Comparison of ENCODE assay signal across 16 cellular contexts in genomic region chr11:38392176-38392575, GRCh38.
"Had no signal": no experiment of that assay in that cellular context is flagged by ENCODE, and none has a peak within 500 bp of the region (broad histone marks: within the 10 kb centered on the region; RNA-seq: fewer than 3 reads in every experiment).

No MANE protein-coding gene starts in this region.

- H3K27me3 ChIP-seq: cardiac muscle cell, heart right ventricle, spleen had no signal

- H3K36me3 ChIP-seq: cardiac muscle cell, heart right ventricle, spleen had no signal

- H3K4me1 ChIP-seq: heart right ventricle, spleen had no signal

- H3K4me3 ChIP-seq: cardiac muscle cell, heart right ventricle, spleen had no signal

- DNase-seq: activated CD4-positive, alpha-beta T cell treated with anti-CD3 and anti-CD28 coated beads, Interleukin-2, amount 50 U/mL, for 48 hours; activated CD8-positive, alpha-beta memory T cell treated with anti-CD3 and anti-CD28 coated beads, Interleukin-2, amount 10 ng/mL, durations not matched to agents 7 days and 5 days; activated effector memory CD4-positive, alpha-beta T cell treated with Interleukin-2 at 50 U/mL for 16 hours; activated T-cell treated with anti-CD3 and anti-CD28 coated beads, Interleukin-2, amount 50 U/mL, for 24 hours; amniotic stem cell; heart right ventricle; islet precursor cell; spleen; stimulated activated CD4-positive, alpha-beta T cell treated with anti-CD3 and anti-CD28 coated beads, Interleukin-1b, Interleukin-23, amount 100 ng/mL, for 48 hours; stimulated activated naive B cell treated with anti-CD40 and anti-IgM and Interleukin-4, amounts not matched to agents 10 μg/mL and 1 μg/mL and 100 μg/mL, for 72 hours; trophoblast cell had no signal

- FAIRE-seq: colon, frontal cortex had no signal

- H3K27ac ChIP-seq: cardiac muscle cell, heart right ventricle, spleen had no signal

- ATAC-seq: activated CD8-positive, alpha-beta memory T cell treated with anti-CD3 and anti-CD28 coated beads, Interleukin-2, amount 10 ng/mL, durations not matched to agents 7 days and 5 days; heart right ventricle; left lobe of liver; sciatic nerve; stimulated activated naive B cell treated with anti-CD40 and anti-IgM and Interleukin-4, amounts not matched to agents 10 μg/mL and 1 μg/mL and 100 μg/mL, for 72 hours had no signal
